8 cellular contexts compared by ENCODE assay signal in genomic region chr2:120012771-120013568, GRCh38. TPM values are rescaled to one million over a fixed set of nuclear protein-coding genes. Genes with fewer than 3 reads are reported as not detected.
DNase-seq lines count a peak whose midpoint lies in the region; ATAC-seq and TF ChIP-seq lines count a peak whose summit lies in the region.

TSS of gene EPB41L5 (plus strand) at chr2:120013077. CDS start at chr2:120019085, 6,008 bp downstream.

- peak in 1 of 3 experiments; percentile 17 for TF ChIP-seq CTCF in esophagus muscularis mucosa (IDR thresholded peaks at IDR 0.05)

- H3K4me3 ChIP-seq in esophagus muscularis mucosa, result peak within 1 kb of the TSS; percentile 88 to 98 (median 95)

- no peaks in the 10 kb centered on the region for H3K9me3 ChIP-seq in esophagus muscularis mucosa

- H3K27ac Mint-ChIP-seq in activated T-cell treated with anti-CD3 and anti-CD28 coated beads, Interleukin-2, amount 50 U/mL, for 24 hours, result peak within 1 kb of the TSS; percentile 53

- H3K4me1 ChIP-seq in esophagus muscularis mucosa, result peaks cover 7 to 26% (median 20%) of the 10 kb centered on the region in 4 donors

- ATAC-seq in GM21526 (IDR thresholded peaks at IDR 0.05; ENCODE audit: low FRiP score, unreplicated experiment), result peak; percentile 97

- no peaks in the 10 kb centered on the region for H3K36me3 ChIP-seq in esophagus muscularis mucosa

- H3K36me3 Mint-ChIP-seq in activated T-cell treated with anti-CD3 and anti-CD28 coated beads, Interleukin-2, amount 50 U/mL, for 24 hours (ENCODE audit: low read depth), result no peaks in the 10 kb centered on the region

- peak; percentile 40 for TF ChIP-seq POLR2A in esophagus muscularis mucosa (IDR thresholded peaks at IDR 0.05; ENCODE audit: low read depth)

- peaks cover 19% of the 10 kb centered on the region for H3K4me1 Mint-ChIP-seq in activated T-cell treated with anti-CD3 and anti-CD28 coated beads, Interleukin-2, amount 50 U/mL, for 24 hours (ENCODE audit: low read depth)

- H3K27ac ChIP-seq in esophagus muscularis mucosa (replicated peaks in 1 of 4), result peak within 1 kb of the TSS; percentile 85 to 94 (median 93)

- TF ChIP-seq EP300 in esophagus muscularis mucosa (IDR thresholded peaks at IDR 0.05), result no peak

- no peaks in the 10 kb centered on the region for H3K27me3 ChIP-seq in esophagus muscularis mucosa

- peak; percentile 99 for DNase-seq in DMS 273 (lab: John Stamatoyannopoulos, UW; ENCODE audit: unreplicated experiment)
- peak; percentile 78 for DNase-seq in HuH-7 (ENCODE audit: low spot score)
- DNase-seq in OCI-M1 (lab: John Stamatoyannopoulos, UW), result peak; percentile 95
- DNase-seq in activated T-cell treated with anti-CD3 and anti-CD28 coated beads, Interleukin-2, amount 50 U/mL, for 24 hours, result peak; percentile 89
- DNase-seq in esophagus muscularis mucosa (ENCODE audit: extremely low spot score), result peak; percentile 95
- peak; percentile 96 for DNase-seq in myocyte (ENCODE audit: low read depth)
- DNase-seq in stimulated activated CD8-positive, alpha-beta memory T cell treated with anti-CD3 and anti-CD28 coated beads, Interleukin-7, amount 100 ng/mL, for 4 hours (ENCODE audit: low read depth in 2 of 2), result peak; percentile 54 to 79

- no peaks in the 10 kb centered on the region for H3K9me3 Mint-ChIP-seq in activated T-cell treated with anti-CD3 and anti-CD28 coated beads, Interleukin-2, amount 50 U/mL, for 24 hours

- intact Hi-C loops in esophagus muscularis mucosa (cut with DNase I), result loop anchor here (10.0 kb wide), 2 partner anchors 212 to 248 kb away; partner anchors contain the start of gene TMEM185B

- 0% methylated on average over 20 of the region's 102 CpGs for WGBS in esophagus muscularis mucosa

- peak within 1 kb of the TSS; percentile 77 for H3K4me3 Mint-ChIP-seq in activated T-cell treated with anti-CD3 and anti-CD28 coated beads, Interleukin-2, amount 50 U/mL, for 24 hours

- peaks cover 2% of the 10 kb centered on the region for H3K27me3 Mint-ChIP-seq in activated T-cell treated with anti-CD3 and anti-CD28 coated beads, Interleukin-2, amount 50 U/mL, for 24 hours

RNA-seq across cellular contexts. Expression of gene EPB41L5, which starts in this region (rescaled TPM):
- total RNA-seq in esophagus muscularis mucosa, result 10 to 100 TPM; 16.0 to 30.3 (median 21.6) TPM
- 8.2 and 18.4 TPM in 2 replicates for total RNA-seq in myocyte
- 4.6 TPM for polyA plus RNA-seq in myocyte (2012)

Comparison
In these comparisons a context has a peak if more than half of its experiments do, and no peak if none do; other contexts are left out.
1. Peak in every context shown above with its lines: DNase-seq, ATAC-seq, H3K4me3 ChIP-seq and H3K27ac ChIP-seq.